12 cellular contexts compared by ENCODE assay signal in the genomic region with DNA sequence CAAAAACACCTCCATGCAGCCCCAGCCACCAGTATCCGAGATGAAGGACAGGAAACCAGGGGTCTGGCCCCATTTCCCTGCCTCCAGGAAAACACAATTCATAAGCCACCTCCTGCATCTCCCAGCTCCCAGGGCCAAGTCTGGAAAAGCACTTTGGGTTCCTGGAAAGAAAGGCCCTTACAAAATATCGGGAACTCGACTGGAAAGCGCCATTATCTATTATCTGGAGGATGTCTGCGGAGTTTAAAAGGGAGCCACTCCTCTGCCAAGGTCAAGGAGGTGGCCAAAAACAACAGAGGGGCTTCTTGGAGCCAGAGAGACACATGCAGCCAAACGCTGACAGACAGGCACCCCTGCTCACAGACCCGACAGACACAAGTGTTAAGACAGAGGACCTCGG. TPM values are rescaled to one million over a fixed set of nuclear protein-coding genes. Genes with fewer than 3 reads are reported as not detected.
A peak's percentile ranks its signal among the peaks of the same experiment; 100 is the strongest.
DNase-seq lines count a peak whose midpoint lies in the region; ATAC-seq and TF ChIP-seq lines count a peak whose summit lies in the region.
"Had no signal": no experiment of that assay in that cellular context is flagged by ENCODE, and none has a peak within 500 bp of the region (broad histone marks: within the 10 kb centered on the region; RNA-seq: fewer than 3 reads in every experiment).

No MANE protein-coding gene starts in this region.

- TF ChIP-seq CTCF in RWPE2 (IDR thresholded peaks at IDR 0.05; ENCODE audit: poor library complexity, severe bottlenecking) (no peak), MCF 10A (IDR thresholded peaks at IDR 0.05; ENCODE audit: unreplicated experiment) (no peak), mesothelial cell of epicardium (IDR thresholded peaks at IDR 0.05; ENCODE audit: unreplicated experiment) (no peak), thoracic aorta (IDR thresholded peaks at IDR 0.05) (no peak)

- H3K4me3 Mint-ChIP-seq in MCF 10A (ENCODE audit: unreplicated experiment) (no peak overlapping the region), mesothelial cell of epicardium (no peak overlapping the region), immature natural killer cell (no peak overlapping the region)
- H3K4me3 Mint-ChIP-seq: activated B cell treated with CpG ODN at 0.5 μM for 24 hours had no signal

- BruUV-seq in MCF 10A (replicated peaks; lab: Mats Ljungman, UMichigan): no TSS peak

- peaks cover 100% of the 10 kb centered on the region for H3K36me3 ChIP-seq in RWPE2 (ENCODE audit: low read depth)
- peaks cover 22% of the 10 kb centered on the region for H3K36me3 ChIP-seq in thoracic aorta

- POLR2A ChIA-PET in MCF 10A (lab: Yijun Ruan, JAX): interaction anchor here (0.7 to 1.9 kb wide), 6 partner anchors 9 to 20 kb away, joined by 3 to 6 read pairs (median 4); no protein-coding TSS in a partner anchor

- H3K4me1 ChIP-seq in RWPE2 (ENCODE audit: insufficient read depth, poor library complexity, severe bottlenecking) (peaks cover 100% of the 10 kb centered on the region), thoracic aorta (ENCODE audit: control insufficient read depth in 1 of 2, low read depth in 2 of 2) (peaks cover 91 to 100% of the 10 kb centered on the region in 2 donors)

- peaks cover 67% of the 10 kb centered on the region for H3K4me1 Mint-ChIP-seq in MCF 10A (ENCODE audit: insufficient read depth, unreplicated experiment)
- H3K4me1 Mint-ChIP-seq in mesothelial cell of epicardium: peaks cover 57% of the 10 kb centered on the region
- peaks cover 4 to 13% of the 10 kb centered on the region in 2 donors for H3K4me1 Mint-ChIP-seq in immature natural killer cell
- H3K4me1 Mint-ChIP-seq: activated B cell treated with CpG ODN at 0.5 μM for 24 hours had no signal

- ATAC-seq in RWPE2 (ENCODE audit: low read depth): no peak
- no peak for ATAC-seq in thoracic aorta (ENCODE audit: insufficient number of reproducible peaks, low FRiP score, low read depth)
- ATAC-seq: Panc1 had no signal

- H3K9me3 ChIP-seq in RWPE2 (ENCODE audit: severe bottlenecking) (no peaks in the 10 kb centered on the region), thoracic aorta (no peaks in the 10 kb centered on the region)

- intact Hi-C loops in MCF 10A (cut with micrococcal nuclease): no loop called here

- H3K36me3 Mint-ChIP-seq in MCF 10A (ENCODE audit: insufficient read depth, unreplicated experiment) (peaks cover 24% of the 10 kb centered on the region), mesothelial cell of epicardium (peaks cover 6% of the 10 kb centered on the region), immature natural killer cell (peaks cover 0 to 4% (median 0%) of the 10 kb centered on the region in 3 donors)

- H3K27ac ChIP-seq in RWPE2 (ENCODE audit: poor library complexity, severe bottlenecking) (peak overlapping the region; percentile 98), thoracic aorta (peak overlapping the region; percentile 100)

- H3K4me3 ChIP-seq in RWPE2 (ENCODE audit: severe bottlenecking) (no peak overlapping the region), thoracic aorta (peak overlapping the region; percentile 48)

- H3K27ac Mint-ChIP-seq in MCF 10A (ENCODE audit: low read depth, unreplicated experiment) (peak overlapping the region; percentile 87), mesothelial cell of epicardium (peak overlapping the region; percentile 94), immature natural killer cell (no peak overlapping the region)
- H3K27ac Mint-ChIP-seq: activated B cell treated with CpG ODN at 0.5 μM for 24 hours had no signal

- no peaks in the 10 kb centered on the region for H3K27me3 Mint-ChIP-seq in MCF 10A (ENCODE audit: insufficient read depth, unreplicated experiment)
- H3K27me3 Mint-ChIP-seq in mesothelial cell of epicardium (ENCODE audit: low read depth): no peaks in the 10 kb centered on the region
- H3K27me3 Mint-ChIP-seq in immature natural killer cell (ENCODE audit: low read depth in 3 of 3): peaks cover 0 to 2% (median 1%) of the 10 kb centered on the region in 3 donors

- CTCF ChIA-PET in MCF 10A (lab: Yijun Ruan, JAX): interaction anchor here (1.0 kb wide), 1 partner anchor 57 kb away, joined by 3 read pairs; no protein-coding TSS in a partner anchor

- H3K9me3 Mint-ChIP-seq in MCF 10A (ENCODE audit: unreplicated experiment) (no peaks in the 10 kb centered on the region), mesothelial cell of epicardium (no peaks in the 10 kb centered on the region), immature natural killer cell (no peaks in the 10 kb centered on the region)

- no peak for DNase-seq in RWPE2 (ENCODE audit: low spot score)
- no peak for DNase-seq in MCF 10A (ENCODE audit: unreplicated experiment)
- DNase-seq in mesothelial cell of epicardium (ENCODE audit: low spot score in 2 of 2, unreplicated experiment in 2 of 2): no peak
- DNase-seq in thoracic aorta (ENCODE audit: low spot score): no peak
- no peak for DNase-seq in AG08396 (ENCODE audit: low spot score)
- no peak for DNase-seq in immature natural killer cell
- no peak for DNase-seq in kidney tubule cell (ENCODE audit: low spot score)
- DNase-seq: activated B cell treated with CpG ODN at 0.5 μM for 24 hours, DMS79, KBM-7, NCI-H2227 treated with DMSO at 0.1 percent for 48 hours had no signal

- H3K27me3 ChIP-seq in RWPE2 (ENCODE audit: insufficient read depth, poor library complexity, severe bottlenecking): no peaks in the 10 kb centered on the region
- no peaks in the 10 kb centered on the region for H3K27me3 ChIP-seq in thoracic aorta (replicated peaks; ENCODE audit: insufficient read depth)

RNA-seq across cellular contexts. Expression of gene ACTN1, which starts 9.8 kb away (rescaled TPM):
- total RNA-seq in MCF 10A (2022) (239 and 312 TPM in 2 replicates), mesothelial cell of epicardium (155 to 166 TPM (median 163 TPM) in 3 replicates), thoracic aorta (1,000 to 10,000 TPM; 1,201 to 1,291 TPM)
- 1 to 10 TPM; 5.2 to 9.7 (median 9.3) TPM for polyA plus RNA-seq in immature natural killer cell

Comparison
In these comparisons a context has a peak if more than half of its experiments do, and no peak if none do; other contexts are left out.
1. H3K27ac Mint-ChIP-seq: peak in MCF 10A (single experiment) and mesothelial cell of epicardium (single experiment); none in immature natural killer cell (0 of 6).